Comparison of ENCODE assay signal across 8 cellular contexts in genomic region chr17:41666336-41666680, GRCh38. TPM values are rescaled to one million over a fixed set of nuclear protein-coding genes. Genes with fewer than 3 reads are reported as not detected.
A peak's percentile ranks its signal among the peaks of the same experiment; 100 is the strongest.
DNase-seq lines count a peak whose midpoint lies in the region; ATAC-seq and TF ChIP-seq lines count a peak whose summit lies in the region.

No MANE protein-coding gene starts in this region.

- H3K9me3 Mint-ChIP-seq in IgD-negative memory B cell = no peaks in the 10 kb centered on the region

- H3K27ac ChIP-seq in SK-N-MC (peak overlapping the region; percentile 91), ascending aorta (peak overlapping the region; percentile 82 to 85), iPS-18a (ENCODE audit: low read length) (no peak overlapping the region)

- ATAC-seq in GM21526 (IDR thresholded peaks at IDR 0.05; ENCODE audit: low FRiP score, unreplicated experiment) (peak; percentile 20), GM18520 (IDR thresholded peaks at IDR 0.05; ENCODE audit: unreplicated experiment) (no peak)

- no peak for TF ChIP-seq CTCF in ascending aorta (IDR thresholded peaks at IDR 0.05)

- H3K4me1 Mint-ChIP-seq in IgD-negative memory B cell = peaks cover 25 to 26% (median 26%) of the 10 kb centered on the region in 3 donors

- H3K4me1 ChIP-seq in ascending aorta (peaks cover 0 to 14% of the 10 kb centered on the region in 2 donors), iPS-18a (ENCODE audit: control insufficient read depth, low read depth, low read length) (peaks cover 11% of the 10 kb centered on the region)

- H3K4me3 Mint-ChIP-seq in IgD-negative memory B cell = peak overlapping the region; percentile 85 to 97 (median 91)

- H3K9ac ChIP-seq in SK-N-MC (ENCODE audit: insufficient read length) (peak overlapping the region; percentile 72), iPS-18a (ENCODE audit: low read length) (peak overlapping the region; percentile 53)

- no peaks in the 10 kb centered on the region for H3K36me3 ChIP-seq in SK-N-MC (ENCODE audit: insufficient read depth, low read length)
- no peaks in the 10 kb centered on the region for H3K36me3 ChIP-seq in ascending aorta
- H3K36me3 ChIP-seq in iPS-18a (ENCODE audit: control insufficient read depth, low read depth, low read length) = no peaks in the 10 kb centered on the region

- peak overlapping the region; percentile 92 to 99 (median 99) for H3K27ac Mint-ChIP-seq in IgD-negative memory B cell

- peak; percentile 71 for DNase-seq in COLO668 (lab: John Stamatoyannopoulos, UW; ENCODE audit: unreplicated experiment)
- DNase-seq in SK-N-MC (ENCODE audit: low read depth, low spot score) = no peak
- DNase-seq in ascending aorta (ENCODE audit: low spot score in 2 of 2) = peak in 1 of 2 donors; percentile 66
- DNase-seq in stimulated activated CD4-positive, alpha-beta T cell treated with anti-CD3 and anti-CD28 coated beads, Interleukin-15, amount 100 ng/mL, for 48 hours (ENCODE audit: low read depth in 2 of 2) = peak; percentile 40

- H3K9me3 ChIP-seq in SK-N-MC (ENCODE audit: low read depth, low read length) (no peaks in the 10 kb centered on the region), ascending aorta (no peaks in the 10 kb centered on the region), iPS-18a (ENCODE audit: control insufficient read depth, low read depth, low read length) (no peaks in the 10 kb centered on the region)

- H3K27me3 ChIP-seq in ascending aorta (no peaks in the 10 kb centered on the region), iPS-18a (ENCODE audit: control insufficient read depth, insufficient read depth, low read length) (peaks cover 6% of the 10 kb centered on the region)

- no peaks in the 10 kb centered on the region for H3K27me3 Mint-ChIP-seq in IgD-negative memory B cell

- peak overlapping the region; percentile 75 for H3K4me3 ChIP-seq in SK-N-MC
- H3K4me3 ChIP-seq in ascending aorta = peak overlapping the region; percentile 52 to 72
- H3K4me3 ChIP-seq in iPS-18a (ENCODE audit: low read length) = peak overlapping the region; percentile 64

- intact Hi-C loops in ascending aorta (cut with DNase I) = loop anchor here (1.0 to 10.0 kb wide), 5 partner anchors 18 to 1022 kb away; partner anchors contain the start of gene SMARCE1

- peaks cover 2% of the 10 kb centered on the region for H3K36me3 Mint-ChIP-seq in IgD-negative memory B cell

RNA-seq across cellular contexts. Expression of gene EIF1, which starts 22.4 kb away (rescaled TPM):
- 1,505 TPM for polyA plus RNA-seq in IgD-negative memory B cell
- total RNA-seq in ascending aorta = 102 TPM

RNA-seq across cellular contexts. Expression of gene KRT17, which starts 41.9 kb away (rescaled TPM):
- polyA plus RNA-seq in IgD-negative memory B cell = not detected
- total RNA-seq in ascending aorta = 14.8 TPM

RNA-seq across cellular contexts. Expression of gene GAST, which starts 45.8 kb away (rescaled TPM):
- polyA plus RNA-seq in IgD-negative memory B cell = not detected
- total RNA-seq in ascending aorta = not detected

RNA-seq across cellular contexts. Expression of gene KRT16, which starts 53.7 kb away (rescaled TPM):
- not detected for polyA plus RNA-seq in IgD-negative memory B cell
- 31.9 TPM for total RNA-seq in ascending aorta
